In genomic region chr4:89486042-89486441, GRCh38 we compare ENCODE assay signal across 10 cellular contexts.
DNase-seq lines count a peak whose midpoint lies in the region; ATAC-seq and TF ChIP-seq lines count a peak whose summit lies in the region.
"Had no signal": no experiment of that assay in that cellular context is flagged by ENCODE, and none has a peak within 500 bp of the region (broad histone marks: within the 10 kb centered on the region; RNA-seq: fewer than 3 reads in every experiment).

No MANE protein-coding gene starts in this region.

- H3K27ac ChIP-seq in left ventricle myocardium inferior (replicated peaks) = no peak overlapping the region
- H3K27ac ChIP-seq in heart left ventricle = no peak overlapping the region
- H3K27ac ChIP-seq in endodermal cell (ENCODE audit: low read depth, low read length) = no peak overlapping the region

- H3K36me3 Mint-ChIP-seq in endodermal cell (ENCODE audit: low read depth) = no peaks in the 10 kb centered on the region
- H3K36me3 Mint-ChIP-seq: memory B cell; stimulated activated naive B cell treated with anti-CD40 and anti-IgM and Interleukin-4, amounts not matched to agents 10 μg/mL and 1 μg/mL and 100 μg/mL, for 72 hours had no signal

- H3K4me3 Mint-ChIP-seq in endodermal cell = no peak overlapping the region
- H3K4me3 Mint-ChIP-seq: memory B cell; stimulated activated naive B cell treated with anti-CD40 and anti-IgM and Interleukin-4, amounts not matched to agents 10 μg/mL and 1 μg/mL and 100 μg/mL, for 72 hours had no signal

- H3K27me3 ChIP-seq in left ventricle myocardium inferior (ENCODE audit: low read depth) (no peaks in the 10 kb centered on the region), heart left ventricle (no peaks in the 10 kb centered on the region), endodermal cell (ENCODE audit: control insufficient read depth, insufficient read depth, low read length, poor library complexity, severe bottlenecking) (no peaks in the 10 kb centered on the region)

- peaks cover 22% of the 10 kb centered on the region for H3K27me3 Mint-ChIP-seq in endodermal cell (ENCODE audit: insufficient read depth)
- H3K27me3 Mint-ChIP-seq: memory B cell; stimulated activated naive B cell treated with anti-CD40 and anti-IgM and Interleukin-4, amounts not matched to agents 10 μg/mL and 1 μg/mL and 100 μg/mL, for 72 hours had no signal

- H3K27ac Mint-ChIP-seq in endodermal cell = no peak overlapping the region
- H3K27ac Mint-ChIP-seq: memory B cell; stimulated activated naive B cell treated with anti-CD40 and anti-IgM and Interleukin-4, amounts not matched to agents 10 μg/mL and 1 μg/mL and 100 μg/mL, for 72 hours had no signal

- intact Hi-C loops in left ventricle myocardium inferior (cut with micrococcal nuclease) = no loop called here
- intact Hi-C loops in heart left ventricle (cut with DNase I) = loop anchor here in 5 of 10 donors (5.0 to 10.0 kb wide), 4 partner anchors 389 to 419 kb away; partner anchors contain the start of gene MMRN1 (in 1 of the 5)

- peaks cover 9% of the 10 kb centered on the region for H3K9me3 Mint-ChIP-seq in endodermal cell

- H3K4me1 ChIP-seq in left ventricle myocardium inferior (no peaks in the 10 kb centered on the region), heart left ventricle (no peaks in the 10 kb centered on the region), endodermal cell (ENCODE audit: control insufficient read depth, insufficient read depth, low read length) (no peaks in the 10 kb centered on the region)

- H3K9me3 ChIP-seq in left ventricle myocardium inferior (replicated peaks) = peaks cover 6% of the 10 kb centered on the region
- H3K9me3 ChIP-seq in heart left ventricle = peaks cover 0 to 6% (median 0%) of the 10 kb centered on the region in 12 donors
- H3K9me3 ChIP-seq in endodermal cell (ENCODE audit: control insufficient read depth, low read length) = no peaks in the 10 kb centered on the region

- DNase-seq in left ventricle myocardium inferior = no peak
- DNase-seq in heart left ventricle = no peak
- DNase-seq in NCI-H2227 treated with DMSO at 0.1 percent for 48 hours (lab: John Stamatoyannopoulos, UW) = peak; percentile 13
- no peak for DNase-seq in endodermal cell
- no peak for DNase-seq in KG1 (lab: John Stamatoyannopoulos, UW)
- no peak for DNase-seq in activated CD4-positive, CD25-positive, alpha-beta regulatory T cell (lab: John Stamatoyannopoulos, UW)
- DNase-seq in islet precursor cell = no peak
- DNase-seq: stimulated activated naive B cell treated with anti-CD40 and anti-IgM and Interleukin-4, amounts not matched to agents 10 μg/mL and 1 μg/mL and 100 μg/mL, for 72 hours had no signal

- H3K36me3 ChIP-seq in left ventricle myocardium inferior (no peaks in the 10 kb centered on the region), heart left ventricle (no peaks in the 10 kb centered on the region), endodermal cell (ENCODE audit: control insufficient read depth, insufficient read depth, low read length) (no peaks in the 10 kb centered on the region)

- H3K9ac ChIP-seq in endodermal cell (ENCODE audit: extremely low read depth, low read length, poor library complexity, severe bottlenecking) = no peak overlapping the region

- peak; percentile 22 for TF ChIP-seq CTCF in left ventricle myocardium inferior (IDR thresholded peaks at IDR 0.05; ENCODE audit: borderline replicate concordance)
- TF ChIP-seq CTCF in heart left ventricle (IDR thresholded peaks at IDR 0.05) = peak in 6 of 12 donors; percentile 8 to 39 (median 20)
- TF ChIP-seq CTCF in endodermal cell (conservative IDR thresholded peaks at IDR 0.05) = peak; percentile 53

- WGBS in heart left ventricle, 4 donors = 46 to 58% (median 53%) methylated on average over 3 of the region's 3 CpGs
- 49 to 83% methylated on average over 3 of the region's 3 CpGs for WGBS in endodermal cell (ENCODE audit: insufficient coverage in 1 of 2, insufficient read length in 1 of 2), 2 experiments

- no peak for ATAC-seq in heart left ventricle
- no peak for ATAC-seq in GM18520 (IDR thresholded peaks at IDR 0.05; ENCODE audit: unreplicated experiment)

- H3K4me3 ChIP-seq in left ventricle myocardium inferior (no peak overlapping the region), heart left ventricle (no peak overlapping the region), endodermal cell (ENCODE audit: low read length) (no peak overlapping the region)

- no peak for TF ChIP-seq POLR2A in heart left ventricle (IDR thresholded peaks at IDR 0.05)

- H3K4me1 Mint-ChIP-seq in endodermal cell = peaks cover 15% of the 10 kb centered on the region
- H3K4me1 Mint-ChIP-seq: memory B cell had no signal
